8 cellular contexts compared by ENCODE assay signal in the genomic region with DNA sequence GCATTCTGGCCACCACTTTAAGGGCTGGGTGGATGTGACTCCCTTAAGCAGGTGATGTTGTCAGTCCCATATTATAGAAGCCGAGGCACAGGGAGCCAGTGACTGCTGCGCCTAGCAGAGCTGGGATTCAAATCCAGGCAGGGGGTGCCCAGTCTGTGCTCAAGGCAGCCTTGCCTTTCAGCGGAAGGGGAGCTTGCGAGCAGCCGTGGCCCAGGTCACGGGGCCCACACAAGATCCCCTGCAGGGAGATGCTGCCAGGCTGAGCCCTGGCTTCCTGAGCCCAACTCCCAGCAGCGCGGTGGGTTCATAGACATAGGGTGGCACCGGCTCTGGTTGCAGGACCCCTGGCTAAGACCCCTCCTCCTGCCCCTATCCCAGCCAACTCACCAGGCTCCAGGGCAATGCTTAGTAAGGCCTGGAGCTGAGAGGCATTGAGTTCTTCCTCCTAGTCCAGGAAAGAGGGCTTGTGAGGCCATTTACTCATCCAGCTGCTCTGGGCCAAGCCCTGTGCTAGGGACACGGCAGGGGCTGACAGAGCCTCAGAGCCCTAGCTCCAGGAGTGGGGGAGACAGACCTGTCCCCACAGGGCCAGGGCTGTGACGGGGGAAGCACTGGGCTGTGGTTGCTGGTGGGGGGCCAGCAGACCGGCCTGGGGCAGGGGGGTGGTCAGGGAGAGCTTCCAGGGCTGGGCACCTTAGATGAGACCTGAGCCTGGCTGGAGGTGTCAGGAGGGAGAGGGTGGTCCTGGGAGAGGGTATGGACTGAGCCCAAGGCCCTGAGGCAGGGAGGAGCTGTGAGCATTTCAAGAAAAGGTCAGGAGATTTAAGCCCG. TPM values are rescaled to one million over a fixed set of nuclear protein-coding genes. Genes with fewer than 3 reads are reported as not detected.
A peak's percentile ranks its signal among the peaks of the same experiment; 100 is the strongest.
DNase-seq lines count a peak whose midpoint lies in the region; ATAC-seq and TF ChIP-seq lines count a peak whose summit lies in the region.

No MANE protein-coding gene starts in this region.

- no peaks in the 10 kb centered on the region for H3K9me3 Mint-ChIP-seq in activated T-cell treated with anti-CD3 and anti-CD28 coated beads, Interleukin-2, amount 50 U/mL, for 24 hours

- DNase-seq in ELR (ENCODE audit: low read depth) (peak; percentile 57), heart right ventricle (no peak), omental fat pad (ENCODE audit: low spot score) (no peak), NCI-H2081 treated with DMSO at 0.1 percent for 48 hours (lab: John Stamatoyannopoulos, UW) (no peak)
- DNase-seq in activated T-cell treated with anti-CD3 and anti-CD28 coated beads, Interleukin-2, amount 50 U/mL, for 24 hours, result peak; percentile 55

- H3K27me3 Mint-ChIP-seq in activated T-cell treated with anti-CD3 and anti-CD28 coated beads, Interleukin-2, amount 50 U/mL, for 24 hours, result peaks cover 7% of the 10 kb centered on the region

- ATAC-seq in heart right ventricle (peak in 6 of 8 donors; percentile 3 to 21 (median 8)), HG02870 (IDR thresholded peaks at IDR 0.05; ENCODE audit: unreplicated experiment) (no peak), omental fat pad (ENCODE audit: low FRiP score) (no peak)

- no peaks in the 10 kb centered on the region for H3K9me3 ChIP-seq in heart right ventricle
- H3K9me3 ChIP-seq in skeletal muscle tissue (ENCODE audit: control insufficient read depth in 3 of 3, low read length in 3 of 3), result no peaks in the 10 kb centered on the region

- H3K4me2 ChIP-seq in KMS-11, result peak overlapping the region; percentile 52; the same call in 1 of the 2 replicates

- H3K4me1 ChIP-seq in KMS-11 (ENCODE audit: low read depth, poor library complexity, severe bottlenecking) (peaks cover 21% of the 10 kb centered on the region), heart right ventricle (peaks cover 3 to 54% (median 33%) of the 10 kb centered on the region in 9 donors), skeletal muscle tissue (ENCODE audit: control insufficient read depth in 3 of 3, insufficient read depth in 3 of 3, low read length in 3 of 3) (peaks cover 15 to 26% (median 25%) of the 10 kb centered on the region in 3 donors)

- peaks cover 40% of the 10 kb centered on the region for H3K4me1 Mint-ChIP-seq in activated T-cell treated with anti-CD3 and anti-CD28 coated beads, Interleukin-2, amount 50 U/mL, for 24 hours (ENCODE audit: low read depth)

- H3K4me3 Mint-ChIP-seq in activated T-cell treated with anti-CD3 and anti-CD28 coated beads, Interleukin-2, amount 50 U/mL, for 24 hours, result no peak overlapping the region

- H3K79me2 ChIP-seq in KMS-11 (ENCODE audit: insufficient read depth, low read depth), result no peaks in the 10 kb centered on the region

- H3K27ac Mint-ChIP-seq in activated T-cell treated with anti-CD3 and anti-CD28 coated beads, Interleukin-2, amount 50 U/mL, for 24 hours, result peak overlapping the region; percentile 85

- H3K9ac ChIP-seq in KMS-11 (peak overlapping the region; percentile 10; the same call in 1 of the 2 replicates), skeletal muscle tissue (ENCODE audit: low read depth in 1 of 3, low read length in 3 of 3) (no peak overlapping the region)

- peaks cover 9% of the 10 kb centered on the region for H3K36me3 Mint-ChIP-seq in activated T-cell treated with anti-CD3 and anti-CD28 coated beads, Interleukin-2, amount 50 U/mL, for 24 hours (ENCODE audit: low read depth)

- H2AFZ ChIP-seq in KMS-11 (ENCODE audit: low read depth), result peak overlapping the region; percentile 3; the same call in 1 of the 2 replicates

- peak overlapping the region; percentile 49 for H3K27ac ChIP-seq in KMS-11
- H3K27ac ChIP-seq in heart right ventricle, result peak overlapping the region in 9 of 10 donors; percentile 18 to 79 (median 55)
- H3K27ac ChIP-seq in skeletal muscle tissue (ENCODE audit: low read depth, low read length), result peak overlapping the region; percentile 0

- H3K27me3 ChIP-seq in KMS-11 (ENCODE audit: insufficient read depth, low read depth) (no peaks in the 10 kb centered on the region), heart right ventricle (no peaks in the 10 kb centered on the region), skeletal muscle tissue (ENCODE audit: control insufficient read depth in 3 of 3, insufficient read depth in 3 of 3, low read length in 3 of 3) (peaks cover 0 to 4% (median 2%) of the 10 kb centered on the region in 3 donors)

- TF ChIP-seq CTCF in KMS-11 (conservative IDR thresholded peaks at IDR 0.05; ENCODE audit: low read depth, low read length), result no peak
- no peak for TF ChIP-seq CTCF in heart right ventricle (IDR thresholded peaks at IDR 0.05)
- no peak for TF ChIP-seq CTCF in omental fat pad (IDR thresholded peaks at IDR 0.05)

- no peaks in the 10 kb centered on the region for H4K20me1 ChIP-seq in KMS-11 (ENCODE audit: insufficient read depth)

- H3K4me3 ChIP-seq in KMS-11 (IDR thresholded peaks at IDR 0.05; ENCODE audit: insufficient read depth, low read depth, low read length), result no peak overlapping the region
- H3K4me3 ChIP-seq in heart right ventricle, result peak overlapping the region in 1 of 10 donors; percentile 36
- H3K4me3 ChIP-seq in skeletal muscle tissue (ENCODE audit: low read length in 3 of 3), result no peak overlapping the region

- H3K36me3 ChIP-seq in KMS-11 (ENCODE audit: insufficient read depth) (no peaks in the 10 kb centered on the region), heart right ventricle (peaks cover 0 to 27% (median 11%) of the 10 kb centered on the region in 9 donors), skeletal muscle tissue (ENCODE audit: control insufficient read depth in 3 of 3, insufficient read depth in 3 of 3, low read length in 3 of 3) (peaks cover 8 to 12% (median 11%) of the 10 kb centered on the region in 3 donors)

- 68 to 69% methylated on average over 13 of the region's 13 CpGs for WGBS in heart right ventricle, 2 donors

- intact Hi-C loops in heart right ventricle (cut with DNase I), result loop anchor here in 5 of 10 donors (5.0 to 10.0 kb wide), 4 partner anchors 33 to 200 kb away; partner anchors contain the start of genes HNRNPL (in 1 of the 5), MRPS12 (in 1 of the 5) and SARS2 (in 1 of the 5)

RNA-seq across cellular contexts. Expression of gene CAPN12, which starts 9.6 kb away (rescaled TPM):
- total RNA-seq in heart right ventricle (1 to 10 TPM in 2 of 10 donors, under 1 TPM in 8; 0.15 to 1.5 (median 0.59) TPM), skeletal muscle tissue (0.52 TPM), omental fat pad (1 to 10 TPM; 1.0 to 2.5 (median 1.4) TPM)
- 1 to 10 TPM; 1.1 to 3.6 TPM for polyA plus RNA-seq in heart right ventricle

RNA-seq across cellular contexts. Expression of gene LGALS7, which starts 38.7 kb away (rescaled TPM):
- total RNA-seq in heart right ventricle (not detected), skeletal muscle tissue (1.0 TPM), omental fat pad (not detected)
- not detected for polyA plus RNA-seq in heart right ventricle

RNA-seq across cellular contexts. Expression of gene LGALS7B, which starts 54.4 kb away (rescaled TPM):
- total RNA-seq in heart right ventricle, result under 1 TPM in 1 of 10 donors, not detected in 9; 0.60 TPM
- under 1 TPM in 1 of 2 donors, not detected in 1; 0.19 TPM for polyA plus RNA-seq in heart right ventricle
- not detected for total RNA-seq in skeletal muscle tissue
- not detected for total RNA-seq in omental fat pad

Comparison
In these comparisons a context has a peak if more than half of its experiments do, and no peak if none do; other contexts are left out.
1. DNase-seq: peak in ELR (single experiment) and activated T-cell treated with anti-CD3 and anti-CD28 coated beads, Interleukin-2, amount 50 U/mL, for 24 hours (single experiment); none in heart right ventricle (0 of 2), omental fat pad (single experiment) and NCI-H2081 treated with DMSO at 0.1 percent for 48 hours (single experiment).
2. H3K27ac ChIP-seq: peak in every context shown above with its lines; median percentile 55 in heart right ventricle; 49 in KMS-11; 0 in skeletal muscle tissue.
3. ATAC-seq: peak in heart right ventricle (6 of 8); none in HG02870 (single experiment) and omental fat pad (single experiment).